ENCODE assay signal across 1 cellular context in the genomic region with DNA sequence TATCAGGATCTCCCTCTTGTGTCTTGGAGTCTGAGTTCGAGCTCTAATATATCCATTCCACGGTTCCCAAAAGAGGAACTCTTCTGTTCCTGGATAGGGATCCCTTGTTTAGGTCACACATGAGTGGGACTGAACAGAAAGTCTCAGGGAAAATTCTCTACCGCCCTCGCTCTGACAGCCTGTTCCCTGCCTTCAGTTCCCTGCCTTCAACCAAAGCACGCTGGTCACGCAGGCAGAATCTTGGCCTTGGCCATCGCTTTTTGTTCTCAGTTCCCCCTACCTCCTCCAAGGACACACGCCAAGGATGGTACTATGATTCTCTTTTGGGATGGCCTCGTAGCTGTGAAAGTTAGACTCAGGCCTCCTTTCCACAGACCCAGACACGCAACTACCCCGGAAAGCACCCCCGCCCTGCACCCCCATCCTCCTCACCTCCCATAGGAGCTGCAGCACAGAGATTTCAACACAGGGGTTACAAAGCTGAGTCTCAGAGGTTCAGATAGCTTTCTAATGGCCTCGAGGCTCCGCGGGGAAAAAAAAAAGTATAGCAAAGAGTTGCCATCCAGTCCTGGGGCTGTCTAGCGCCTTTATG.
TF ChIP-seq lines count a peak whose summit lies in the region.

No MANE protein-coding gene starts in this region.

TF ChIP-seq in WTC11, 78 proteins besides CTCF, POLR2A, EP300 and RAD21 (continued from another document):
- no peak for TF ChIP-seq TCF7 (CRISPR knock-in tag; IDR thresholded peaks at IDR 0.05; ENCODE audit: low read depth)
- TF ChIP-seq, protein P1, sequence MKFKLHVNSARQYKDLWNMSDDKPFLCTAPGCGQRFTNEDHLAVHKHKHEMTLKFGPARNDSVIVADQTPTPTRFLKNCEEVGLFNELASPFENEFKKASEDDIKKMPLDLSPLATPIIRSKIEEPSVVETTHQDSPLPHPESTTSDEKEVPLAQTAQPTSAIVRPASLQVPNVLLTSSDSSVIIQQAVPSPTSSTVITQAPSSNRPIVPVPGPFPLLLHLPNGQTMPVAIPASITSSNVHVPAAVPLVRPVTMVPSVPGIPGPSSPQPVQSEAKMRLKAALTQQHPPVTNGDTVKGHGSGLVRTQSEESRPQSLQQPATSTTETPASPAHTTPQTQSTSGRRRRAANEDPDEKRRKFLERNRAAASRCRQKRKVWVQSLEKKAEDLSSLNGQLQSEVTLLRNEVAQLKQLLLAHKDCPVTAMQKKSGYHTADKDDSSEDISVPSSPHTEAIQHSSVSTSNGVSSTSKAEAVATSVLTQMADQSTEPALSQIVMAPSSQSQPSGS (CRISPR knock-in tag; IDR thresholded peaks at IDR 0.05; ENCODE audit: borderline replicate concordance, low read depth) = no peak
